ENCODE assay signal across 8 cellular contexts in the genomic region with DNA sequence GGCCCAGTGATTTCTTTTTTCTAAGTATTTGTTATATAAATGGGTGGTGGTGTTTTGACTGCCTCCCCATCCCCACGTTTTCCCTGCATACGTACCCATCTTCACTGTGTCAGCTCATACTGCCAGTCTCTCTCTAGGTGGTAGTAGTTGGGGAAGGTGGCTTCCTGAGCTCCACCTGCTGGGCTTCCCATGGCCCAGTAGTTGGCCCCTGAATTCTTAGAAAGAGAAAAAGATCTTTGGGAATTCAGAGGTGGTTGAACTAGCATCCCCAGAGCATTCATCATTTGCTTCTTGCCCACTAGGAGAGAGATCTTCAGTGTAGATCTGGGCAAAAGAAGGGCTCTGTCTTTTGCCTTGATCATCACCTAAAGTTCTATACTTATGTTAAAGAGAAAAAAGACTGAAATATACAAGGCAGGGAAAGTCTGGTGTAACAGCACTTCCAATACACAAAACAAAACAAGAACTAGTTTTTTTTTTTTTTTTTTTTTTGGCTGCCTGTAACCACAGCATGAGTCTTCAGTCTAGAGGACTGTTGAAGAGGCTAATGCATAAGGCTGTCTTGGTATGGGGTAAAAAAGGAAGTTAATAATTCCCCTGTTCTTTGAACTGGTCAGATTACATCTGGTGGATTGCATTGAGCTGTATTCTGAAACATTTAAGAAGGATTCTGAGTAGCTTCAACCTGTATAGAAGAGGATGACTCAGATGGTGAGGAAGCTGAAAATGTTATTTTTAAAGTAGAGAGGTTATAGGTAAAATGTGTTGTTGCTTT.
DNase-seq lines count a peak whose midpoint lies in the region; ATAC-seq, FAIRE-seq and TF ChIP-seq lines count a peak whose summit lies in the region.

No MANE protein-coding gene starts in this region.

- intact Hi-C loops in head of caudate nucleus (cut with DNase I) (loop anchor here (10.0 kb wide), 2 partner anchors 64 to 126 kb away; partner anchors contain the start of gene ATG10), kidney (cut with DNase I) (no loop called here)

- H3K4me1 ChIP-seq in foreskin keratinocyte (no peaks in the 10 kb centered on the region), kidney (ENCODE audit: control insufficient read depth in 1 of 2, insufficient read depth in 1 of 2, low read depth in 1 of 2, low read length in 2 of 2) (peaks cover 4 to 5% of the 10 kb centered on the region in 2 donors)

- no peak overlapping the region for H3K9ac ChIP-seq in kidney (ENCODE audit: low read length in 2 of 2)

- H3K9me3 ChIP-seq in kidney (ENCODE audit: control insufficient read depth in 1 of 2, low read length in 2 of 2), result no peaks in the 10 kb centered on the region

- peak; percentile 29 for DNase-seq in GM12864 (ENCODE audit: low read depth)
- peak in 1 of 2 donors; percentile 59 for DNase-seq in foreskin keratinocyte
- no peak for DNase-seq in GM03348 (ENCODE audit: low spot score)
- DNase-seq in head of caudate nucleus, result no peak
- no peak for DNase-seq in NCI-H748 (lab: John Stamatoyannopoulos, UW; ENCODE audit: unreplicated experiment)
- DNase-seq in kidney, result no peak

- ATAC-seq in GM21529 (IDR thresholded peaks at IDR 0.05; ENCODE audit: unreplicated experiment) (peak; percentile 85), HG03558 (IDR thresholded peaks at IDR 0.05; ENCODE audit: extremely low read depth, unreplicated experiment) (peak; percentile 91), foreskin keratinocyte (peak; percentile 16)

- no peaks in the 10 kb centered on the region for H3K36me3 ChIP-seq in kidney (ENCODE audit: control insufficient read depth in 1 of 2, insufficient read depth in 2 of 2, low read length in 2 of 2)

- H3K27ac ChIP-seq in foreskin keratinocyte (no peak overlapping the region), kidney (ENCODE audit: low read depth in 2 of 2, low read length in 2 of 2) (no peak overlapping the region)

- no peak overlapping the region for H3K4me3 ChIP-seq in GM12864 (ENCODE audit: low read depth, low read length)
- no peak overlapping the region for H3K4me3 ChIP-seq in kidney (ENCODE audit: low read length in 2 of 2)

- TF ChIP-seq CTCF in GM12864 (IDR thresholded peaks at IDR 0.05; ENCODE audit: low read depth, low read length, missing control alignments) (no peak), foreskin keratinocyte (conservative IDR thresholded peaks at IDR 0.05) (no peak), kidney (IDR thresholded peaks at IDR 0.05; ENCODE audit: borderline replicate concordance, extremely low read depth, insufficient read depth) (no peak)

- H3K27me3 ChIP-seq in foreskin keratinocyte, result no peaks in the 10 kb centered on the region

- no peak for FAIRE-seq in kidney (lab: Jason Lieb, UNC)

Comparison
In these comparisons a context has a peak if more than half of its experiments do, and no peak if none do; other contexts are left out.
1. ATAC-seq: peak in every context shown above with its lines; median percentile 91 in HG03558; 85 in GM21529; 16 in foreskin keratinocyte.